Comparison of ENCODE assay signal across 1 cellular context in genomic region chr14:89956294-89957009, GRCh38.
TF ChIP-seq lines count a peak whose summit lies in the region.

No MANE protein-coding gene starts in this region.

TF ChIP-seq in H1, 55 proteins besides CTCF, POLR2A, EP300 and RAD21 (continued from another document):
- TF ChIP-seq CEBPB (IDR thresholded peaks at IDR 0.05; ENCODE audit: low read depth, low read length) = peak; percentile 47; the same call in 1 of the 2 replicates
- TF ChIP-seq KDM4A (IDR thresholded peaks at IDR 0.05; ENCODE audit: low read depth, low read length, severe bottlenecking) = peak; percentile 25
